In the genomic region with DNA sequence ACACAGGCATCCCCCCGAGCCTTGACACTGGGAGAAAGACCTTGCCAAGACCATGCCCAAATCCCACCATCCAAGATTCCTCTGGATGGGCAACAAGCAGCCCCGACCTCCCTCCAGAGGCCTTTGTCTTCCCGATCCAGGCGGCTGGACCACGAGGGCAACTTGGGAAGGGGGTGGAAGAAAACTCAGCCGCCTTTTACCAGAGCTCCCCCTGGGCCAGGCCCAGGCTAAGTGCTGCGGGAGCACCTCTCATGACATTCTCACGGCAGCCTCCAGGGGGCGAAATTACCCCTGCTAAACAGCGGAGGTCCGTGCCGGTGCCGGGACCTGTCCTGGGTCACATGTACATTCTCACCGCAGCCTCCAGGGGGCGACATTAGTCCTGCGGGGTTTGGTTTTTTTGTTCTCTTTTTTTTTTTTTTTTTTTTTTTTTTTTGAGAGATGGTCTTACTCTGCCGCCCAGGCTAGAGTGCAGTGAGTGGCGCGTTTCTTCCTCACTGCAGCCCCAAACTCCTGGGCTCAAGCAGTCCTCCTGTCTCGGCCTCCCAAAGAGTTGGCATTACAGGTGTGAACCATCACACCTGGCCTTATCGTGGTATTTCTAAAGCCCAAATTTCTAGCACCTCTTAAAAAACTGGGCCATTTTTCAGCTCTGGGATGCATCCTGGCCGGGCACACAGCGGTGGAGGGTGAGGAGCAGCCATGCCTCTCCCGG, we compare ENCODE assay signal across 1 cellular context.
TF ChIP-seq lines count a peak whose summit lies in the region.

No MANE protein-coding gene starts in this region.

TF ChIP-seq in K562, 482 proteins besides CTCF, POLR2A, EP300 and RAD21 (continued from another document and continues in another):
- TF ChIP-seq, protein P1, sequence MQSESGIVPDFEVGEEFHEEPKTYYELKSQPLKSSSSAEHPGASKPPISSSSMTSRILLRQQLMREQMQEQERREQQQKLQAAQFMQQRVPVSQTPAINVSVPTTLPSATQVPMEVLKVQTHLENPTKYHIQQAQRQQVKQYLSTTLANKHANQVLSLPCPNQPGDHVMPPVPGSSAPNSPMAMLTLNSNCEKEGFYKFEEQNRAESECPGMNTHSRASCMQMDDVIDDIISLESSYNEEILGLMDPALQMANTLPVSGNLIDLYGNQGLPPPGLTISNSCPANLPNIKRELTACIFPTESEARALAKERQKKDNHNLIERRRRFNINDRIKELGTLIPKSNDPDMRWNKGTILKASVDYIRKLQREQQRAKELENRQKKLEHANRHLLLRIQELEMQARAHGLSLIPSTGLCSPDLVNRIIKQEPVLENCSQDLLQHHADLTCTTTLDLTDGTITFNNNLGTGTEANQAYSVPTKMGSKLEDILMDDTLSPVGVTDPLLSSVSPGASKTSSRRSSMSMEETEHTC (IDR thresholded peaks at IDR 0.05): peak; percentile 76
- TF ChIP-seq MTA2 (IDR thresholded peaks at IDR 0.05; ENCODE audit: low read depth) (no peak), HNRNPK (IDR thresholded peaks at IDR 0.05; ENCODE audit: low read depth, low read length, poor library complexity, severe bottlenecking) (no peak), MCM7 (IDR thresholded peaks at IDR 0.05) (no peak), HMG20A (CRISPR knock-in tag; conservative IDR thresholded peaks at IDR 0.05) (no peak), RHOXF2B (CRISPR knock-in tag; conservative IDR thresholded peaks at IDR 0.05) (no peak), HDAC8 (tag; IDR thresholded peaks at IDR 0.05) (no peak), SRSF9 (IDR thresholded peaks at IDR 0.05; ENCODE audit: borderline replicate concordance, low read depth, low read length) (no peak), ZNF561 (CRISPR knock-in tag; conservative IDR thresholded peaks at IDR 0.05) (no peak), RB1 (IDR thresholded peaks at IDR 0.05; ENCODE audit: low read depth) (peak; percentile 84; the same call in 1 of the 2 replicates), ZHX1 (conservative IDR thresholded peaks at IDR 0.05; ENCODE audit: low read length) (peak; percentile 85; the same call in 1 of the 2 replicates), PRPF4 (IDR thresholded peaks at IDR 0.05; ENCODE audit: insufficient read depth, low read depth, low read length, poor library complexity, severe bottlenecking) (no peak), HSF4 (CRISPR knock-in tag; IDR thresholded peaks at IDR 0.05; ENCODE audit: borderline replicate concordance) (no peak), ZNF75A (CRISPR knock-in tag; IDR thresholded peaks at IDR 0.05) (no peak), HOXB6 (CRISPR knock-in tag; IDR thresholded peaks at IDR 0.05; ENCODE audit: borderline replicate concordance) (no peak), CREB1 (IDR thresholded peaks at IDR 0.05) (peak; percentile 29; the same call in 1 of the 2 replicates), CREB1 (CRISPR knock-in tag; IDR thresholded peaks at IDR 0.05) (peak; percentile 25; the same call in 1 of the 2 replicates), BHLHE40 (IDR thresholded peaks at IDR 0.05; ENCODE audit: low read length) (peak; percentile 83), USF1 (CRISPR knock-in tag; IDR thresholded peaks at IDR 0.05) (peak; percentile 84), ZBTB8A (IDR thresholded peaks at IDR 0.05; ENCODE audit: partially characterized antibody) (no peak), CHD4 (IDR thresholded peaks at IDR 0.05; ENCODE audit: insufficient read depth, insufficient replicate concordance, low read depth, low read length, poor library complexity, severe bottlenecking) (no peak), ZBTB33 (CRISPR knock-in tag; IDR thresholded peaks at IDR 0.05) (0 out of 2 replicates have a peak, but pooled peaks have one; percentile 43), POU5F1 (IDR thresholded peaks at IDR 0.05; ENCODE audit: borderline replicate concordance, low read depth, low read length, partially characterized antibody) (peak; percentile 14), ZNF707 (CRISPR knock-in tag; conservative IDR thresholded peaks at IDR 0.05) (no peak), ZNF277 (CRISPR knock-in tag; IDR thresholded peaks at IDR 0.05; ENCODE audit: borderline replicate concordance) (no peak), PHTF2 (CRISPR knock-in tag; IDR thresholded peaks at IDR 0.05) (no peak), ZFP30 (CRISPR knock-in tag; IDR thresholded peaks at IDR 0.05; ENCODE audit: borderline replicate concordance) (no peak), U2AF2 (optimal IDR thresholded peaks at IDR 0.05; ENCODE audit: low read depth, low read length) (no peak), ATF6 (CRISPR knock-in tag; IDR thresholded peaks at IDR 0.05) (no peak), ATF1 (CRISPR knock-in tag; IDR thresholded peaks at IDR 0.05) (no peak), ATF1 (tag; IDR thresholded peaks at IDR 0.05) (peak; percentile 39), TBP (optimal IDR thresholded peaks at IDR 0.05; ENCODE audit: low read depth, low read length) (peak; percentile 24), HCFC1 (IDR thresholded peaks at IDR 0.05; ENCODE audit: low read depth, low read length) (peak; percentile 52)
- TF ChIP-seq, protein P2, sequence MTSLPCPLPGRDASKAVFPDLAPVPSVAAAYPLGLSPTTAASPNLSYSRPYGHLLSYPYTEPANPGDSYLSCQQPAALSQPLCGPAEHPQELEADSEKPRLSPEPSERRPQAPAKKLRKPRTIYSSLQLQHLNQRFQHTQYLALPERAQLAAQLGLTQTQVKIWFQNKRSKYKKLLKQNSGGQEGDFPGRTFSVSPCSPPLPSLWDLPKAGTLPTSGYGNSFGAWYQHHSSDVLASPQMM (CRISPR knock-in tag; IDR thresholded peaks at IDR 0.05): no peak
- TF ChIP-seq, protein P3, sequence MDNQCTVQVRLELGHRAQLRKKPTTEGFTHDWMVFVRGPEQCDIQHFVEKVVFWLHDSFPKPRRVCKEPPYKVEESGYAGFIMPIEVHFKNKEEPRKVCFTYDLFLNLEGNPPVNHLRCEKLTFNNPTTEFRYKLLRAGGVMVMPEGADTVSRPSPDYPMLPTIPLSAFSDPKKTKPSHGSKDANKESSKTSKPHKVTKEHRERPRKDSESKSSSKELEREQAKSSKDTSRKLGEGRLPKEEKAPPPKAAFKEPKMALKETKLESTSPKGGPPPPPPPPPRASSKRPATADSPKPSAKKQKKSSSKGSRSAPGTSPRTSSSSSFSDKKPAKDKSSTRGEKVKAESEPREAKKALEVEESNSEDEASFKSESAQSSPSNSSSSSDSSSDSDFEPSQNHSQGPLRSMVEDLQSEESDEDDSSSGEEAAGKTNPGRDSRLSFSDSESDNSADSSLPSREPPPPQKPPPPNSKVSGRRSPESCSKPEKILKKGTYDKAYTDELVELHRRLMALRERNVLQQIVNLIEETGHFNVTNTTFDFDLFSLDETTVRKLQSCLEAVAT (IDR thresholded peaks at IDR 0.05): peak; percentile 85 to 86
- TF ChIP-seq, protein P4, sequence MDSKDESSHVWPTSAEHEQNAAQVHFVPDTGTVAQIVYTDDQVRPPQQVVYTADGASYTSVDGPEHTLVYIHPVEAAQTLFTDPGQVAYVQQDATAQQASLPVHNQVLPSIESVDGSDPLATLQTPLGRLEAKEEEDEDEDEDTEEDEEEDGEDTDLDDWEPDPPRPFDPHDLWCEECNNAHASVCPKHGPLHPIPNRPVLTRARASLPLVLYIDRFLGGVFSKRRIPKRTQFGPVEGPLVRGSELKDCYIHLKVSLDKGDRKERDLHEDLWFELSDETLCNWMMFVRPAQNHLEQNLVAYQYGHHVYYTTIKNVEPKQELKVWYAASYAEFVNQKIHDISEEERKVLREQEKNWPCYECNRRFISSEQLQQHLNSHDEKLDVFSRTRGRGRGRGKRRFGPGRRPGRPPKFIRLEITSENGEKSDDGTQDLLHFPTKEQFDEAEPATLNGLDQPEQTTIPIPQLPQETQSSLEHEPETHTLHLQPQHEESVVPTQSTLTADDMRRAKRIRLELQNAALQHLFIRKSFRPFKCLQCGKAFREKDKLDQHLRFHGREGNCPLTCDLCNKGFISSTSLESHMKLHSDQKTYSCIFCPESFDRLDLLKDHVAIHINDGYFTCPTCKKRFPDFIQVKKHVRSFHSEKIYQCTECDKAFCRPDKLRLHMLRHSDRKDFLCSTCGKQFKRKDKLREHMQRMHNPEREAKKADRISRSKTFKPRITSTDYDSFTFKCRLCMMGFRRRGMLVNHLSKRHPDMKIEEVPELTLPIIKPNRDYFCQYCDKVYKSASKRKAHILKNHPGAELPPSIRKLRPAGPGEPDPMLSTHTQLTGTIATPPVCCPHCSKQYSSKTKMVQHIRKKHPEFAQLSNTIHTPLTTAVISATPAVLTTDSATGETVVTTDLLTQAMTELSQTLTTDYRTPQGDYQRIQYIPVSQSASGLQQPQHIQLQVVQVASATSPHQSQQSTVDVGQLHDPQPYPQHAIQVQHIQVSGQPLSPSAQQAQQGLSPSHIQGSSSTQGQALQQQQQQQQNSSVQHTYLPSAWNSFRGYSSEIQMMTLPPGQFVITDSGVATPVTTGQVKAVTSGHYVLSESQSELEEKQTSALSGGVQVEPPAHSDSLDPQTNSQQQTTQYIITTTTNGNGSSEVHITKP (IDR thresholded peaks at IDR 0.05; ENCODE audit: partially characterized antibody): peak; percentile 87
- TF ChIP-seq, protein P5, sequence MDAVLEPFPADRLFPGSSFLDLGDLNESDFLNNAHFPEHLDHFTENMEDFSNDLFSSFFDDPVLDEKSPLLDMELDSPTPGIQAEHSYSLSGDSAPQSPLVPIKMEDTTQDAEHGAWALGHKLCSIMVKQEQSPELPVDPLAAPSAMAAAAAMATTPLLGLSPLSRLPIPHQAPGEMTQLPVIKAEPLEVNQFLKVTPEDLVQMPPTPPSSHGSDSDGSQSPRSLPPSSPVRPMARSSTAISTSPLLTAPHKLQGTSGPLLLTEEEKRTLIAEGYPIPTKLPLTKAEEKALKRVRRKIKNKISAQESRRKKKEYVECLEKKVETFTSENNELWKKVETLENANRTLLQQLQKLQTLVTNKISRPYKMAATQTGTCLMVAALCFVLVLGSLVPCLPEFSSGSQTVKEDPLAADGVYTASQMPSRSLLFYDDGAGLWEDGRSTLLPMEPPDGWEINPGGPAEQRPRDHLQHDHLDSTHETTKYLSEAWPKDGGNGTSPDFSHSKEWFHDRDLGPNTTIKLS (IDR thresholded peaks at IDR 0.05; ENCODE audit: borderline replicate concordance, low read depth): peak; percentile 39; the same call in 1 of the 2 replicates
